Comparison of ENCODE assay signal across 9 cellular contexts in genomic region chr3:52090131-52090548, GRCh38. TPM values are rescaled to one million over a fixed set of nuclear protein-coding genes. Genes with fewer than 3 reads are reported as not detected.
DNase-seq lines count a peak whose midpoint lies in the region; ATAC-seq, FAIRE-seq and TF ChIP-seq lines count a peak whose summit lies in the region.
"Had no signal": no experiment of that assay in that cellular context is flagged by ENCODE, and none has a peak within 500 bp of the region (broad histone marks: within the 10 kb centered on the region; RNA-seq: fewer than 3 reads in every experiment).

No MANE protein-coding gene starts in this region.

- no peak overlapping the region for H3K4me3 ChIP-seq in kidney (ENCODE audit: low read length in 2 of 2)
- no peak overlapping the region for H3K4me3 ChIP-seq in testis

- WGBS in testis, 2 donors = 44 to 61% methylated on average over 4 to 7 of the region's 7 CpGs

- H3K4me1 ChIP-seq in kidney (ENCODE audit: control insufficient read depth in 1 of 2, insufficient read depth in 1 of 2, low read depth in 1 of 2, low read length in 2 of 2) (peaks cover 13 to 22% of the 10 kb centered on the region in 2 donors), testis (peaks cover 45% of the 10 kb centered on the region)

- intact Hi-C loops in kidney (cut with DNase I) = no loop called here
- intact Hi-C loops in testis (cut with DNase I; ENCODE audit: low total_unique reads) = no loop called here

- no peaks in the 10 kb centered on the region for H3K27me3 ChIP-seq in testis

- DNase-seq in HK-2 (ENCODE audit: unreplicated experiment) = peak; percentile 72
- DNase-seq in brain pericyte (ENCODE audit: low read depth, low spot score) = peak; percentile 74
- DNase-seq in kidney = peak; percentile 84
- DNase-seq in testis = peak; percentile 51
- DNase-seq in cerebellar nuclear complex (lab: John Stamatoyannopoulos, UW) = no peak
- no peak for DNase-seq in NCI-H146 treated with DMSO at 0.1 percent for 48 hours (lab: John Stamatoyannopoulos, UW; ENCODE audit: unreplicated experiment)
- DNase-seq: stimulated activated CD4-positive, alpha-beta T cell treated with anti-CD3 and anti-CD28 coated beads, Interleukin-2, amount 100 ng/mL, for 24 hours had no signal

- no peak for TF ChIP-seq CTCF in kidney (IDR thresholded peaks at IDR 0.05; ENCODE audit: borderline replicate concordance, extremely low read depth, insufficient read depth)
- TF ChIP-seq CTCF in testis (IDR thresholded peaks at IDR 0.05) = no peak

- no peak for FAIRE-seq in kidney (lab: Jason Lieb, UNC)

- TF ChIP-seq POLR2A in testis (IDR thresholded peaks at IDR 0.05) = no peak
- TF ChIP-seq POLR2A in GM18505 (IDR thresholded peaks at IDR 0.05; ENCODE audit: borderline replicate concordance, extremely low read depth, insufficient read depth, insufficient read length) = no peak

- no peak for ATAC-seq in GM18505 (IDR thresholded peaks at IDR 0.05; ENCODE audit: unreplicated experiment)
- ATAC-seq in HG02938 (IDR thresholded peaks at IDR 0.05; ENCODE audit: unreplicated experiment) = no peak

- H3K27ac ChIP-seq in kidney (ENCODE audit: low read depth in 2 of 2, low read length in 2 of 2) = peak overlapping the region; percentile 12 to 66
- peak overlapping the region; percentile 22 to 83 for H3K27ac ChIP-seq in testis

- H3K9ac ChIP-seq in kidney (ENCODE audit: low read length in 2 of 2) = peak overlapping the region in 1 of 2 donors; percentile 10

- no peaks in the 10 kb centered on the region for H3K9me3 ChIP-seq in kidney (ENCODE audit: control insufficient read depth in 1 of 2, low read length in 2 of 2)
- H3K9me3 ChIP-seq in testis = no peaks in the 10 kb centered on the region

- H3K36me3 ChIP-seq in kidney (ENCODE audit: control insufficient read depth in 1 of 2, insufficient read depth in 2 of 2, low read length in 2 of 2) (no peaks in the 10 kb centered on the region), testis (ENCODE audit: low read depth, missing control alignments) (no peaks in the 10 kb centered on the region)

RNA-seq across cellular contexts. Expression of gene DUSP7, which starts 33.8 kb away (rescaled TPM):
- total RNA-seq in kidney (19.8 TPM), testis (10 to 100 TPM; 40.6 to 48.8 TPM)
- polyA plus RNA-seq in kidney (ENCODE audit: insufficient read depth, low read depth, low replicate concordance) (10.1 TPM), testis (ENCODE audit: insufficient read depth, low read depth, low replicate concordance) (25.1 TPM)

Comparison
In these comparisons a context has a peak if more than half of its experiments do, and no peak if none do; other contexts are left out.
1. DNase-seq: peak in HK-2 (single experiment), brain pericyte (single experiment), kidney (single experiment) and testis (single experiment); none in cerebellar nuclear complex (0 of 2) and NCI-H146 treated with DMSO at 0.1 percent for 48 hours (single experiment).